ENCODE assay signal across 13 cellular contexts in genomic region chr4:6568689-6569332, GRCh38. TPM values are rescaled to one million over a fixed set of nuclear protein-coding genes. Genes with fewer than 3 reads are reported as not detected.
A peak's percentile ranks its signal among the peaks of the same experiment; 100 is the strongest.
DNase-seq lines count a peak whose midpoint lies in the region; FAIRE-seq and TF ChIP-seq lines count a peak whose summit lies in the region.
"Had no signal": no experiment of that assay in that cellular context is flagged by ENCODE, and none has a peak within 500 bp of the region (broad histone marks: within the 10 kb centered on the region; RNA-seq: fewer than 3 reads in every experiment).

No MANE protein-coding gene starts in this region.

- FAIRE-seq in GM12892 (lab: Jason Lieb, UNC) = no peak

- TF ChIP-seq POLR2A in GM12892 (IDR thresholded peaks at IDR 0.05; ENCODE audit: low read depth, low read length) = no peak

- TF ChIP-seq CTCF in BE2C (IDR thresholded peaks at IDR 0.05; ENCODE audit: low read depth, low read length) = no peak

- H3K4me1 ChIP-seq in BE2C = no peaks in the 10 kb centered on the region

- peaks cover 17% of the 10 kb centered on the region for H3K27me3 ChIP-seq in BE2C

- H3K36me3 ChIP-seq in BE2C = no peaks in the 10 kb centered on the region
- H3K36me3 ChIP-seq: neural progenitor cell had no signal

- peak; percentile 31 for DNase-seq in DMS79 treated with DMSO at 0.1 percent for 48 hours (lab: John Stamatoyannopoulos, UW)
- DNase-seq in MV-4-11 (lab: John Stamatoyannopoulos, UW) = peak; percentile 82
- peak; percentile 75 for DNase-seq in amniotic epithelial cell (ENCODE audit: low read depth)
- DNase-seq in kidney glomerular epithelial cell (lab: John Stamatoyannopoulos, UW) = peak; percentile 7
- no peak for DNase-seq in epidermal melanocyte (ENCODE audit: insufficient read length, low spot score)
- DNase-seq in GM12892 (ENCODE audit: insufficient read length) = no peak
- no peak for DNase-seq in T-helper 2 cell
- no peak for DNase-seq in BE2C
- DNase-seq: activated CD8-positive, alpha-beta T cell treated with anti-CD3 and anti-CD28 coated beads for 36 hours; activated naive CD8-positive, alpha-beta T cell treated with anti-CD3 and anti-CD28 coated beads, Interleukin-2, amount 10 ng/mL, durations not matched to agents 7 days and 5 days; effector CD8-positive, alpha-beta T cell; stimulated activated naive CD4-positive, alpha-beta T cell treated with Interleukin-2 at 50 U/mL for 16 hours had no signal

- no peaks in the 10 kb centered on the region for H3K9me3 ChIP-seq in BE2C

- no peak overlapping the region for H3K4me3 ChIP-seq in BE2C (ENCODE audit: low read depth, low read length)
- H3K4me3 ChIP-seq: neural progenitor cell had no signal

RNA-seq across cellular contexts. Expression of gene MAN2B2, which starts 6.2 kb away (rescaled TPM):
- 5.2 TPM for polyA plus RNA-seq in GM12892 (2012; ENCODE audit: missing spikeins)
- polyA plus RNA-seq in BE2C (2012; ENCODE audit: insufficient read depth, insufficient read length, low read depth) = 1.9 TPM

Comparison
In these comparisons a context has a peak if more than half of its experiments do, and no peak if none do; other contexts are left out.
1. DNase-seq: peak in DMS79 treated with DMSO at 0.1 percent for 48 hours (single experiment), MV-4-11 (single experiment), amniotic epithelial cell (single experiment) and kidney glomerular epithelial cell (single experiment); none in epidermal melanocyte (single experiment), GM12892 (single experiment), T-helper 2 cell (0 of 5) and BE2C (single experiment).